8 cellular contexts compared by ENCODE assay signal in genomic region chr7:6991169-6991611, GRCh38.
DNase-seq lines count a peak whose midpoint lies in the region; ATAC-seq, FAIRE-seq and TF ChIP-seq lines count a peak whose summit lies in the region.
"Not testable (repeated sequence)": the region's sequence is repeated elsewhere in the genome, so short reads cannot be mapped to it uniquely, and the experiment has no call there.

No MANE protein-coding gene starts in this region.

- not testable (repeated sequence) for TF ChIP-seq POLR2A in heart left ventricle (IDR thresholded peaks at IDR 0.05)

- H3K4me3 Mint-ChIP-seq in CD8-positive, alpha-beta memory T cell: peak overlapping the region; percentile 14 to 80 (median 64)
- peak overlapping the region; percentile 65 for H3K4me3 Mint-ChIP-seq in activated naive CD8-positive, alpha-beta T cell
- H3K4me3 Mint-ChIP-seq in nephron: peak overlapping the region; percentile 62 to 68 (median 68)

- intact Hi-C loops in heart left ventricle (cut with DNase I): not testable (repeated sequence)

- not testable (repeated sequence) for H3K27me3 ChIP-seq in CD8-positive, alpha-beta memory T cell (ENCODE audit: insufficient read depth, low read length, poor library complexity, severe bottlenecking); heart left ventricle

- peaks cover 6 to 11% of the 10 kb centered on the region in 2 donors for H3K27me3 Mint-ChIP-seq in CD8-positive, alpha-beta memory T cell
- not testable (repeated sequence) for H3K27me3 Mint-ChIP-seq in activated naive CD8-positive, alpha-beta T cell; nephron (ENCODE audit: low read depth)

- not testable (repeated sequence) for H3K4me1 ChIP-seq in CD8-positive, alpha-beta memory T cell (ENCODE audit: insufficient read depth, low read length)
- H3K4me1 ChIP-seq in heart left ventricle: peaks cover 0 to 11% (median 0%) of the 10 kb centered on the region in 12 donors

- H3K36me3 ChIP-seq in CD8-positive, alpha-beta memory T cell (ENCODE audit: insufficient read depth, low read length); heart left ventricle: not testable (repeated sequence)

- not testable (repeated sequence) for ATAC-seq in heart left ventricle

- H3K27ac Mint-ChIP-seq in CD8-positive, alpha-beta memory T cell: peak overlapping the region; percentile 83 to 96 (median 92)
- peak overlapping the region; percentile 10 for H3K27ac Mint-ChIP-seq in activated naive CD8-positive, alpha-beta T cell
- peak overlapping the region; percentile 70 to 96 (median 81) for H3K27ac Mint-ChIP-seq in nephron

- peak overlapping the region; percentile 9 for H3K4me3 ChIP-seq in CD8-positive, alpha-beta memory T cell (ENCODE audit: low read length)
- H3K4me3 ChIP-seq in heart left ventricle: peak overlapping the region in 9 of 12 donors; percentile 20 to 46 (median 39)

- not testable (repeated sequence) for H3K36me3 Mint-ChIP-seq in CD8-positive, alpha-beta memory T cell; activated naive CD8-positive, alpha-beta T cell; nephron (ENCODE audit: low read depth)

- POLR2A ChIA-PET in CD8-positive, alpha-beta memory T cell (lab: Charles Lee): not testable (repeated sequence)

- peak overlapping the region; percentile 29 for H3K27ac ChIP-seq in CD8-positive, alpha-beta memory T cell (ENCODE audit: low read depth, low read length)
- H3K27ac ChIP-seq in heart left ventricle: not testable (repeated sequence)

- CTCF ChIA-PET in CD8-positive, alpha-beta memory T cell (lab: Charles Lee): not testable (repeated sequence)

- H3K4me1 Mint-ChIP-seq in CD8-positive, alpha-beta memory T cell: peaks cover 15 to 16% (median 16%) of the 10 kb centered on the region in 3 donors
- H3K4me1 Mint-ChIP-seq in activated naive CD8-positive, alpha-beta T cell (ENCODE audit: low read depth): peaks cover 15% of the 10 kb centered on the region
- H3K4me1 Mint-ChIP-seq in nephron: peaks cover 25% of the 10 kb centered on the region

- WGBS in heart left ventricle, 4 donors: 25 to 47% (median 33%) methylated on average over 13 of the region's 13 CpGs

- not testable (repeated sequence) for H3K9me3 ChIP-seq in CD8-positive, alpha-beta memory T cell (ENCODE audit: low read length); heart left ventricle

- FAIRE-seq in RCC 7860 (lab: Jason Lieb, UNC): not testable (repeated sequence)

- peak; percentile 2 to 78 (median 74) for DNase-seq in CD8-positive, alpha-beta memory T cell
- DNase-seq in NAMALWA (ENCODE audit: low spot score) (peak; percentile 24), RCC 7860 (ENCODE audit: low spot score) (peak; percentile 74)
- peak; percentile 13 to 36 for DNase-seq in activated CD8-positive, alpha-beta memory T cell treated with anti-CD3 and anti-CD28 coated beads for 1 hour (ENCODE audit: extremely low read depth in 1 of 2, low read depth in 1 of 2)
- not testable (repeated sequence) for DNase-seq in heart left ventricle
- peak in 2 of 3 experiments; percentile 19 to 21 for DNase-seq in stimulated activated CD4-positive, alpha-beta T cell treated with anti-CD3 and anti-CD28 coated beads, TNF-alpha, amount 100 ng/mL, for 4 hours (ENCODE audit: low read depth in 3 of 3)

- not testable (repeated sequence) for TF ChIP-seq CTCF in heart left ventricle (IDR thresholded peaks at IDR 0.05); nephron (IDR thresholded peaks at IDR 0.05; ENCODE audit: unreplicated experiment in 3 of 3)

- H3K9me3 Mint-ChIP-seq in CD8-positive, alpha-beta memory T cell; activated naive CD8-positive, alpha-beta T cell (ENCODE audit: low read depth); nephron: not testable (repeated sequence)

Comparison
In these comparisons a context has a peak if more than half of its experiments do, and no peak if none do; other contexts are left out.
1. H3K27ac Mint-ChIP-seq: peak in every context shown above with its lines; median percentile 92 in CD8-positive, alpha-beta memory T cell; 81 in nephron; 10 in activated naive CD8-positive, alpha-beta T cell.